In genomic region chr1:213982814-213983588, GRCh38 we compare ENCODE assay signal across 9 cellular contexts. TPM values are rescaled to one million over a fixed set of nuclear protein-coding genes. Genes with fewer than 3 reads are reported as not detected.
DNase-seq lines count a peak whose midpoint lies in the region; ATAC-seq and FAIRE-seq lines count a peak whose summit lies in the region.
"Had no signal": no experiment of that assay in that cellular context is flagged by ENCODE, and none has a peak within 500 bp of the region (broad histone marks: within the 10 kb centered on the region; RNA-seq: fewer than 3 reads in every experiment).

No MANE protein-coding gene starts in this region.

- no peaks in the 10 kb centered on the region for H3K36me3 Mint-ChIP-seq in activated naive CD8-positive, alpha-beta T cell
- H3K36me3 Mint-ChIP-seq in activated naive CD8-positive, alpha-beta T cell treated with anti-CD3 and anti-CD28 coated beads for 36 hours: peaks cover 7% of the 10 kb centered on the region
- peaks cover 3% of the 10 kb centered on the region for H3K36me3 Mint-ChIP-seq in activated T-helper 2 cell treated with anti-CD3 and anti-CD28 coated beads, Interferon-gamma antibody, Interleukin-2, Interleukin-4, amounts not matched to agents 10 μg/mL and 5 μg/mL and 100 μg/mL, durations not matched to agents 14 hours and 24 hours and 36 hours (ENCODE audit: low read depth)

- FAIRE-seq in urothelium cell line (lab: Jason Lieb, UNC): no peak
- FAIRE-seq in HTR-8/SVneo (lab: Jason Lieb, UNC): no peak

- no peaks in the 10 kb centered on the region for H3K9me3 Mint-ChIP-seq in activated naive CD8-positive, alpha-beta T cell (ENCODE audit: low read depth)
- H3K9me3 Mint-ChIP-seq in activated naive CD8-positive, alpha-beta T cell treated with anti-CD3 and anti-CD28 coated beads for 36 hours: peaks cover 4% of the 10 kb centered on the region
- no peaks in the 10 kb centered on the region for H3K9me3 Mint-ChIP-seq in activated T-helper 2 cell treated with anti-CD3 and anti-CD28 coated beads, Interferon-gamma antibody, Interleukin-2, Interleukin-4, amounts not matched to agents 10 μg/mL and 5 μg/mL and 100 μg/mL, durations not matched to agents 14 hours and 24 hours and 36 hours

- H3K4me1 Mint-ChIP-seq in activated naive CD8-positive, alpha-beta T cell (ENCODE audit: low read depth): peaks cover 41% of the 10 kb centered on the region
- peaks cover 23% of the 10 kb centered on the region for H3K4me1 Mint-ChIP-seq in activated naive CD8-positive, alpha-beta T cell treated with anti-CD3 and anti-CD28 coated beads for 36 hours
- H3K4me1 Mint-ChIP-seq in activated T-helper 2 cell treated with anti-CD3 and anti-CD28 coated beads, Interferon-gamma antibody, Interleukin-2, Interleukin-4, amounts not matched to agents 10 μg/mL and 5 μg/mL and 100 μg/mL, durations not matched to agents 14 hours and 24 hours and 36 hours (ENCODE audit: low read depth): peaks cover 14% of the 10 kb centered on the region

- H3K27me3 Mint-ChIP-seq in activated naive CD8-positive, alpha-beta T cell: peaks cover 62% of the 10 kb centered on the region
- peaks cover 96% of the 10 kb centered on the region for H3K27me3 Mint-ChIP-seq in activated naive CD8-positive, alpha-beta T cell treated with anti-CD3 and anti-CD28 coated beads for 36 hours
- H3K27me3 Mint-ChIP-seq in activated T-helper 2 cell treated with anti-CD3 and anti-CD28 coated beads, Interferon-gamma antibody, Interleukin-2, Interleukin-4, amounts not matched to agents 10 μg/mL and 5 μg/mL and 100 μg/mL, durations not matched to agents 14 hours and 24 hours and 36 hours (ENCODE audit: low read depth): peaks cover 91% of the 10 kb centered on the region

- H3K4me3 Mint-ChIP-seq in activated naive CD8-positive, alpha-beta T cell: peak overlapping the region; percentile 12
- H3K4me3 Mint-ChIP-seq in activated naive CD8-positive, alpha-beta T cell treated with anti-CD3 and anti-CD28 coated beads for 36 hours: no peak overlapping the region
- no peak overlapping the region for H3K4me3 Mint-ChIP-seq in activated T-helper 2 cell treated with anti-CD3 and anti-CD28 coated beads, Interferon-gamma antibody, Interleukin-2, Interleukin-4, amounts not matched to agents 10 μg/mL and 5 μg/mL and 100 μg/mL, durations not matched to agents 14 hours and 24 hours and 36 hours (ENCODE audit: low read depth)

- intact Hi-C loops in activated T-helper 2 cell treated with anti-CD3 and anti-CD28 coated beads, Interferon-gamma antibody, Interleukin-2, Interleukin-4, amounts not matched to agents 10 μg/mL and 5 μg/mL and 100 μg/mL, durations not matched to agents 14 hours and 24 hours and 36 hours (cut with micrococcal nuclease): no loop called here

- H3K27ac Mint-ChIP-seq in activated naive CD8-positive, alpha-beta T cell: no peak overlapping the region
- no peak overlapping the region for H3K27ac Mint-ChIP-seq in activated naive CD8-positive, alpha-beta T cell treated with anti-CD3 and anti-CD28 coated beads for 36 hours
- no peak overlapping the region for H3K27ac Mint-ChIP-seq in activated T-helper 2 cell treated with anti-CD3 and anti-CD28 coated beads, Interferon-gamma antibody, Interleukin-2, Interleukin-4, amounts not matched to agents 10 μg/mL and 5 μg/mL and 100 μg/mL, durations not matched to agents 14 hours and 24 hours and 36 hours

- no peak for DNase-seq in activated naive CD8-positive, alpha-beta T cell treated with anti-CD3 and anti-CD28 coated beads for 36 hours
- peak; percentile 24 for DNase-seq in cerebellar cortex (ENCODE audit: low spot score)
- peak; percentile 59 for DNase-seq in medulla oblongata (ENCODE audit: extremely low spot score)
- DNase-seq in urothelium cell line (ENCODE audit: low spot score): peak; percentile 12
- no peak for DNase-seq in HTR-8/SVneo (ENCODE audit: insufficient read length, low spot score)
- no peak for DNase-seq in activated T-helper 2 cell treated with anti-CD3 and anti-CD28 coated beads, Interferon-gamma antibody, Interleukin-2, Interleukin-4, amounts not matched to agents 10 μg/mL and 5 μg/mL and 100 μg/mL, durations not matched to agents 14 hours and 24 hours and 36 hours (ENCODE audit: low spot score)
- DNase-seq: activated CD4-positive, CD25-positive, alpha-beta regulatory T cell had no signal

- ATAC-seq in HG02885 (IDR thresholded peaks at IDR 0.05; ENCODE audit: poor library complexity, unreplicated experiment): no peak

RNA-seq across cellular contexts. Expression of gene PROX1, which starts 4.8 kb away (rescaled TPM):
- total RNA-seq in activated naive CD8-positive, alpha-beta T cell treated with anti-CD3 and anti-CD28 coated beads for 36 hours: not detected
- total RNA-seq in activated T-helper 2 cell treated with anti-CD3 and anti-CD28 coated beads, Interferon-gamma antibody, Interleukin-2, Interleukin-4, amounts not matched to agents 10 μg/mL and 5 μg/mL and 100 μg/mL, durations not matched to agents 14 hours and 24 hours and 36 hours: not detected in 2 replicates

Comparison
In these comparisons a context has a peak if more than half of its experiments do, and no peak if none do; other contexts are left out.
1. DNase-seq: peak in cerebellar cortex (single experiment), medulla oblongata (single experiment) and urothelium cell line (single experiment); none in activated naive CD8-positive, alpha-beta T cell treated with anti-CD3 and anti-CD28 coated beads for 36 hours (single experiment), HTR-8/SVneo (single experiment) and activated T-helper 2 cell treated with anti-CD3 and anti-CD28 coated beads, Interferon-gamma antibody, Interleukin-2, Interleukin-4, amounts not matched to agents 10 μg/mL and 5 μg/mL and 100 μg/mL, durations not matched to agents 14 hours and 24 hours and 36 hours (single experiment).